In genomic region chr9:127873886-127874285, GRCh38 we compare ENCODE assay signal across 10 cellular contexts. TPM values are rescaled to one million over a fixed set of nuclear protein-coding genes. Genes with fewer than 3 reads are reported as not detected.
DNase-seq lines count a peak whose midpoint lies in the region; ATAC-seq and TF ChIP-seq lines count a peak whose summit lies in the region.
"Had no signal": no experiment of that assay in that cellular context is flagged by ENCODE, and none has a peak within 500 bp of the region (broad histone marks: within the 10 kb centered on the region; RNA-seq: fewer than 3 reads in every experiment).

No MANE protein-coding gene starts in this region.

- DNase-seq in NCI-H2196 treated with DMSO at 0.1 percent for 48 hours (lab: John Stamatoyannopoulos, UW; ENCODE audit: unreplicated experiment) (peak; percentile 49), esophagus squamous epithelium (lab: John Stamatoyannopoulos, UW) (no peak), thoracic aorta (ENCODE audit: low spot score) (peak; percentile 67), NCI-H1930 (lab: John Stamatoyannopoulos, UW) (no peak), NCI-H1694 treated with DMSO at 0.1 percent for 48 hours (lab: John Stamatoyannopoulos, UW) (no peak)
- DNase-seq: NCI-H446 treated with DMSO at 0.1 percent for 48 hours, T-helper 2 cell had no signal

- H3K9me3 ChIP-seq in esophagus squamous epithelium (no peaks in the 10 kb centered on the region), mesodermal cell (ENCODE audit: control insufficient read depth, low read length) (no peaks in the 10 kb centered on the region), thoracic aorta (no peaks in the 10 kb centered on the region)

- no peak for TF ChIP-seq POLR2A in esophagus squamous epithelium (IDR thresholded peaks at IDR 0.05)

- H3K4me1 ChIP-seq in esophagus squamous epithelium (peaks cover 36 to 67% (median 40%) of the 10 kb centered on the region in 3 donors), mesodermal cell (ENCODE audit: control insufficient read depth, insufficient read depth, low read length, poor library complexity, severe bottlenecking) (peaks cover 34% of the 10 kb centered on the region), thoracic aorta (ENCODE audit: control insufficient read depth in 1 of 2, low read depth in 2 of 2) (peaks cover 27 to 57% of the 10 kb centered on the region in 2 donors)

- H3K4me3 ChIP-seq in esophagus squamous epithelium: peak overlapping the region in 1 of 4 donors; percentile 28
- H3K4me3 ChIP-seq in mesodermal cell (ENCODE audit: extremely low read depth, insufficient read depth, low read length, poor library complexity, severe bottlenecking): no peak overlapping the region
- H3K4me3 ChIP-seq in thoracic aorta: peak overlapping the region; percentile 46

- H3K27me3 ChIP-seq in esophagus squamous epithelium (no peaks in the 10 kb centered on the region), thoracic aorta (replicated peaks; ENCODE audit: insufficient read depth) (no peaks in the 10 kb centered on the region)

- TF ChIP-seq CTCF in esophagus squamous epithelium (IDR thresholded peaks at IDR 0.05) (no peak), thoracic aorta (IDR thresholded peaks at IDR 0.05) (no peak)

- peak overlapping the region in 3 of 4 donors; percentile 45 to 69 (median 54) for H3K27ac ChIP-seq in esophagus squamous epithelium
- peak overlapping the region; percentile 49 for H3K27ac ChIP-seq in mesodermal cell (ENCODE audit: low read depth, low read length, severe bottlenecking)
- peak overlapping the region; percentile 52 to 75 for H3K27ac ChIP-seq in thoracic aorta

- intact Hi-C loops in esophagus squamous epithelium (cut with DNase I): loop anchor here (10.0 kb wide), 1 partner anchor 139 kb away; the partner anchor contains the start of gene TOR2A

- ATAC-seq in thoracic aorta (ENCODE audit: insufficient number of reproducible peaks, low FRiP score, low read depth) (no peak), GM21360 (IDR thresholded peaks at IDR 0.05; ENCODE audit: unreplicated experiment) (no peak), HG03159 (IDR thresholded peaks at IDR 0.05; ENCODE audit: unreplicated experiment) (no peak)

- H3K36me3 ChIP-seq in esophagus squamous epithelium (peaks cover 0 to 28% (median 0%) of the 10 kb centered on the region in 3 donors), mesodermal cell (ENCODE audit: control insufficient read depth, insufficient read depth, low read length) (peaks cover 8% of the 10 kb centered on the region), thoracic aorta (peaks cover 16% of the 10 kb centered on the region)

- WGBS in esophagus squamous epithelium, 2 donors: 60% methylated on average over 5 of the region's 10 CpGs; no CpG with 5 or more reads in 1 of the 2 donors
- 90 to 91% methylated on average over 9 of the region's 10 CpGs for WGBS in mesodermal cell (ENCODE audit: insufficient coverage in 2 of 2), 2 experiments

RNA-seq across cellular contexts. Expression of gene AK1, which starts 3.6 kb away (rescaled TPM):
- total RNA-seq in esophagus squamous epithelium: 10 to 100 TPM; 11.1 to 36.1 (median 26.8) TPM
- polyA plus RNA-seq in mesodermal cell (2013, experiment 1 of 2): 88.2 TPM
- 72.8 TPM for polyA plus RNA-seq in mesodermal cell (2013, experiment 2 of 2)
- 10 to 100 TPM; 35.1 to 77.7 TPM for total RNA-seq in thoracic aorta

RNA-seq across cellular contexts. Expression of gene ENG, which starts 19.4 kb away (rescaled TPM):
- total RNA-seq in esophagus squamous epithelium (10 to 100 TPM in 3 of 4 donors, 1 to 10 TPM in 1; 7.2 to 32.8 (median 18.0) TPM), thoracic aorta (100 to 1,000 TPM; 239 to 268 TPM)
- 69.9 TPM for polyA plus RNA-seq in mesodermal cell (2013, experiment 1 of 2)
- polyA plus RNA-seq in mesodermal cell (2013, experiment 2 of 2): 50.6 TPM

RNA-seq across cellular contexts. Expression of gene ST6GALNAC6, which starts 25.5 kb away (rescaled TPM):
- total RNA-seq in esophagus squamous epithelium (10 to 100 TPM; 14.5 to 69.4 (median 26.1) TPM), thoracic aorta (100 to 1,000 TPM; 140 to 221 TPM)
- 42.1 TPM for polyA plus RNA-seq in mesodermal cell (2013, experiment 1 of 2)
- 36.7 TPM for polyA plus RNA-seq in mesodermal cell (2013, experiment 2 of 2)

RNA-seq across cellular contexts. Expression of gene ST6GALNAC4, which starts 43.0 kb away (rescaled TPM):
- total RNA-seq in esophagus squamous epithelium (10 to 100 TPM; 12.5 to 33.0 (median 23.8) TPM), thoracic aorta (10 to 100 TPM; 45.0 to 61.2 TPM)
- polyA plus RNA-seq in mesodermal cell (2013, experiment 1 of 2): 23.1 TPM
- 21.1 TPM for polyA plus RNA-seq in mesodermal cell (2013, experiment 2 of 2)

RNA-seq across cellular contexts. Expression of gene PIP5KL1, which starts 56.7 kb away (rescaled TPM):
- total RNA-seq in esophagus squamous epithelium: 1 to 10 TPM in 3 of 4 donors, not detected in 1; 3.1 to 4.6 (median 3.6) TPM
- 1.7 TPM for polyA plus RNA-seq in mesodermal cell (2013, experiment 1 of 2)
- polyA plus RNA-seq in mesodermal cell (2013, experiment 2 of 2): 1.8 TPM
- total RNA-seq in thoracic aorta: 1 to 10 TPM; 6.0 to 8.8 TPM

Comparison
In these comparisons a context has a peak if more than half of its experiments do, and no peak if none do; other contexts are left out.
1. DNase-seq: peak in NCI-H2196 treated with DMSO at 0.1 percent for 48 hours (single experiment) and thoracic aorta (single experiment); none in esophagus squamous epithelium (single experiment), NCI-H1930 (0 of 2) and NCI-H1694 treated with DMSO at 0.1 percent for 48 hours (single experiment).
2. RNA of gene ENG, which starts 19.4 kb away (total RNA-seq): 239 to 268 TPM in thoracic aorta; 7.2 to 32.8 TPM in esophagus squamous epithelium; every median in the first group is over 4 times any median in the second.
3. Peak in every context shown above with its lines, with median percentiles within 50 percentile points of each other: H3K27ac ChIP-seq.